ENCODE assay signal across 41 cellular contexts in the genomic region with DNA sequence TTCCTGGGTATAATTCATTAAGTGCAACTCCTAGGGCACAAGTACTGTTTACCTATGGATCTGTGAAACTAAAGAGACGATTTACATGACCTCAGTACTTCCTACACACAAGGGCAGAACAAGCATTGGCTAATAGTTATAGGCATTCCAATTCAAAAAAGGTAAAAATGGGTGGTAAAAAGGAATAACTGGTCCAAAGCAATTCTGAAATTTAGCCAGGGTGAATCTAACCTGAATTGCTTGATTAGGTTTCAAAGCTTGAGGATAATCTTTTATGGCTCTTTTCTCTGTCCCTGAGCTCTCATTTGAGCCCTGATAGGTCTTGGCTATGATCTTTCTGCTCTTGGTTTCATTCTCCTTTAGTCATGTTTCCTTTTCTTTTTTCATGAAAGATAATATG. TPM values are rescaled to one million over a fixed set of nuclear protein-coding genes. Genes with fewer than 3 reads are reported as not detected.
"Had no signal": no experiment of that assay in that cellular context is flagged by ENCODE, and none has a peak within 500 bp of the region (broad histone marks: within the 10 kb centered on the region; RNA-seq: fewer than 3 reads in every experiment).

No MANE protein-coding gene starts in this region.

- H3K9me3 Mint-ChIP-seq: activated naive CD4-positive, alpha-beta T cell treated with anti-CD3 and anti-CD28 coated beads, Interleukin-2, amount 10 ng/mL, durations not matched to agents 7 days and 5 days; activated naive CD4-positive, alpha-beta T cell treated with anti-CD3 and anti-CD28 coated beads, Interleukin-2, amount 50 U/mL, for 24 hours; activated naive CD4-positive, alpha-beta T cell treated with anti-CD3 and anti-CD28 coated beads, Interleukin-2, amount 50 U/mL, for 72 hours; activated naive CD8-positive, alpha-beta T cell treated with anti-CD3 and anti-CD28 coated beads for 36 hours; activated naive CD8-positive, alpha-beta T cell treated with anti-CD3 and anti-CD28 coated beads, Interleukin-2, amount 10 ng/mL, durations not matched to agents 7 days and 5 days; activated T-cell treated with anti-CD3 and anti-CD28 coated beads, Interleukin-2, amount 50 U/mL, for 72 hours; activated T-helper 1 cell treated with anti-CD3 and anti-CD28 coated beads, Interleukin-12 subunit alpha, Interleukin-12 subunit beta, Interleukin-2, Interleukin-4 antibody, amounts not matched to agents 30 ng/mL and 10 ng/mL and 1 ng/mL, durations not matched to agents 14 hours and 24 hours and 36 hours; activated T-helper 17 cell treated with anti-CD3 and anti-CD28 coated beads, Interleukin-2, amount 50 U/mL, for 72 hours; activated T-helper 2 cell treated with anti-CD3 and anti-CD28 coated beads, Interferon-gamma antibody, Interleukin-2, Interleukin-4, amounts not matched to agents 10 μg/mL and 5 μg/mL and 100 μg/mL, durations not matched to agents 14 hours and 24 hours and 36 hours had no signal

- H3K27ac Mint-ChIP-seq: activated naive CD4-positive, alpha-beta T cell treated with anti-CD3 and anti-CD28 coated beads for 36 hours; activated naive CD4-positive, alpha-beta T cell treated with anti-CD3 and anti-CD28 coated beads, Interleukin-2, amount 10 ng/mL, durations not matched to agents 7 days and 5 days; activated naive CD4-positive, alpha-beta T cell treated with anti-CD3 and anti-CD28 coated beads, Interleukin-2, amount 50 U/mL, for 24 hours; activated naive CD4-positive, alpha-beta T cell treated with anti-CD3 and anti-CD28 coated beads, Interleukin-2, amount 50 U/mL, for 72 hours; activated naive CD8-positive, alpha-beta T cell; activated naive CD8-positive, alpha-beta T cell treated with anti-CD3 and anti-CD28 coated beads for 36 hours; activated naive CD8-positive, alpha-beta T cell treated with anti-CD3 and anti-CD28 coated beads, Interleukin-2, amount 10 ng/mL, durations not matched to agents 7 days and 5 days; activated naive CD8-positive, alpha-beta T cell treated with anti-CD3 and anti-CD28 coated beads, Interleukin-2, amount 50 U/mL, for 24 hours; activated T-cell treated with anti-CD3 and anti-CD28 coated beads, Interleukin-2, amount 50 U/mL, for 72 hours; activated T-helper 1 cell treated with anti-CD3 and anti-CD28 coated beads, Interleukin-12 subunit alpha, Interleukin-12 subunit beta, Interleukin-2, Interleukin-4 antibody, amounts not matched to agents 30 ng/mL and 10 ng/mL and 1 ng/mL, durations not matched to agents 14 hours and 24 hours and 36 hours; activated T-helper 17 cell treated with anti-CD3 and anti-CD28 coated beads, Interleukin-2, amount 50 U/mL, for 72 hours; activated T-helper 2 cell treated with anti-CD3 and anti-CD28 coated beads, Interferon-gamma antibody, Interleukin-2, Interleukin-4, amounts not matched to agents 10 μg/mL and 5 μg/mL and 100 μg/mL, durations not matched to agents 14 hours and 24 hours and 36 hours; brain had no signal

- H3K4me3 ChIP-seq: adrenal gland, ascending aorta, body of pancreas, breast epithelium, cardiac muscle cell, colonic mucosa had no signal

- ATAC-seq: activated naive CD4-positive, alpha-beta T cell treated with anti-CD3 and anti-CD28 coated beads, Interleukin-2, amount 50 U/mL, for 72 hours; activated naive CD8-positive, alpha-beta T cell treated with anti-CD3 and anti-CD28 coated beads, Interleukin-2, amount 50 U/mL, for 24 hours; activated T-cell treated with anti-CD3 and anti-CD28 coated beads, Interleukin-2, amount 50 U/mL, for 72 hours; activated T-helper 17 cell treated with anti-CD3 and anti-CD28 coated beads, Interleukin-2, amount 50 U/mL, for 72 hours; body of pancreas had no signal

- DNase-seq: activated effector memory CD4-positive, alpha-beta T cell treated with anti-CD3 and anti-CD28 coated beads, Interleukin-2, amount 50 U/mL, for 16 hours; activated effector memory CD4-positive, alpha-beta T cell treated with Interleukin-2 at 50 U/mL for 16 hours; activated gamma-delta T cell; activated gamma-delta T cell treated with Interleukin-2 at 50 U/mL for 16 hours; activated naive CD4-positive, alpha-beta T cell; activated naive CD4-positive, alpha-beta T cell treated with anti-CD3 and anti-CD28 coated beads for 36 hours; activated naive CD4-positive, alpha-beta T cell treated with anti-CD3 and anti-CD28 coated beads, Interleukin-2, amount 10 ng/mL, durations not matched to agents 7 days and 5 days; activated naive CD4-positive, alpha-beta T cell treated with anti-CD3 and anti-CD28 coated beads, Interleukin-2, amount 50 U/mL, for 16 hours; activated naive CD4-positive, alpha-beta T cell treated with Interleukin-2 at 50 U/mL for 16 hours; activated naive CD8-positive, alpha-beta T cell treated with anti-CD3 and anti-CD28 coated beads for 36 hours; activated naive CD8-positive, alpha-beta T cell treated with anti-CD3 and anti-CD28 coated beads, Interleukin-2, amount 10 ng/mL, durations not matched to agents 7 days and 5 days; activated naive CD8-positive, alpha-beta T cell treated with anti-CD3 and anti-CD28 coated beads, Interleukin-2, amount 50 U/mL, for 24 hours; activated T-cell treated with anti-CD3 and anti-CD28 coated beads, Interleukin-2, amount 50 U/mL, for 48 hours; activated T-cell treated with anti-CD3 and anti-CD28 coated beads, Interleukin-2, amount 50 U/mL, for 72 hours; adrenal gland; amniotic stem cell; amygdala; anterior cingulate cortex; aorta; body of pancreas; brain microvascular endothelial cell; caudate nucleus; central memory CD4-positive, alpha-beta T cell; cerebellar nuclear complex; colonic mucosa had no signal

- H3K4me3 Mint-ChIP-seq: activated naive CD4-positive, alpha-beta T cell treated with anti-CD3 and anti-CD28 coated beads for 36 hours; activated naive CD4-positive, alpha-beta T cell treated with anti-CD3 and anti-CD28 coated beads, Interleukin-2, amount 10 ng/mL, durations not matched to agents 7 days and 5 days; activated naive CD4-positive, alpha-beta T cell treated with anti-CD3 and anti-CD28 coated beads, Interleukin-2, amount 50 U/mL, for 24 hours; activated naive CD8-positive, alpha-beta T cell; activated naive CD8-positive, alpha-beta T cell treated with anti-CD3 and anti-CD28 coated beads for 36 hours; activated naive CD8-positive, alpha-beta T cell treated with anti-CD3 and anti-CD28 coated beads, Interleukin-2, amount 10 ng/mL, durations not matched to agents 7 days and 5 days; activated naive CD8-positive, alpha-beta T cell treated with anti-CD3 and anti-CD28 coated beads, Interleukin-2, amount 50 U/mL, for 24 hours; activated T-cell treated with anti-CD3 and anti-CD28 coated beads, Interleukin-2, amount 50 U/mL, for 72 hours; activated T-helper 1 cell treated with anti-CD3 and anti-CD28 coated beads, Interleukin-12 subunit alpha, Interleukin-12 subunit beta, Interleukin-2, Interleukin-4 antibody, amounts not matched to agents 30 ng/mL and 10 ng/mL and 1 ng/mL, durations not matched to agents 14 hours and 24 hours and 36 hours; activated T-helper 17 cell treated with anti-CD3 and anti-CD28 coated beads, Interleukin-2, amount 50 U/mL, for 72 hours; brain; central memory CD8-positive, alpha-beta T cell had no signal

- H3K36me3 ChIP-seq: adrenal gland, ascending aorta, brain microvascular endothelial cell, breast epithelium, cardiac muscle cell, colonic mucosa had no signal

- H3K27me3 ChIP-seq: adrenal gland, ascending aorta, body of pancreas, brain microvascular endothelial cell, breast epithelium, cardiac muscle cell, colonic mucosa had no signal

- H3K36me3 Mint-ChIP-seq: activated naive CD4-positive, alpha-beta T cell treated with anti-CD3 and anti-CD28 coated beads, Interleukin-2, amount 10 ng/mL, durations not matched to agents 7 days and 5 days; activated naive CD4-positive, alpha-beta T cell treated with anti-CD3 and anti-CD28 coated beads, Interleukin-2, amount 50 U/mL, for 24 hours; activated naive CD4-positive, alpha-beta T cell treated with anti-CD3 and anti-CD28 coated beads, Interleukin-2, amount 50 U/mL, for 72 hours; activated naive CD8-positive, alpha-beta T cell; activated naive CD8-positive, alpha-beta T cell treated with anti-CD3 and anti-CD28 coated beads for 36 hours; activated naive CD8-positive, alpha-beta T cell treated with anti-CD3 and anti-CD28 coated beads, Interleukin-2, amount 10 ng/mL, durations not matched to agents 7 days and 5 days; brain had no signal

- FAIRE-seq: astrocyte, bronchial epithelial cell, colon had no signal

- H3K27me3 Mint-ChIP-seq: activated naive CD4-positive, alpha-beta T cell treated with anti-CD3 and anti-CD28 coated beads, Interleukin-2, amount 10 ng/mL, durations not matched to agents 7 days and 5 days; activated naive CD4-positive, alpha-beta T cell treated with anti-CD3 and anti-CD28 coated beads, Interleukin-2, amount 50 U/mL, for 24 hours; activated naive CD8-positive, alpha-beta T cell treated with anti-CD3 and anti-CD28 coated beads, Interleukin-2, amount 50 U/mL, for 24 hours; activated T-helper 17 cell treated with anti-CD3 and anti-CD28 coated beads, Interleukin-2, amount 50 U/mL, for 72 hours; central memory CD8-positive, alpha-beta T cell had no signal

- H3K4me1 ChIP-seq: adrenal gland, ascending aorta, body of pancreas, breast epithelium, colonic mucosa had no signal

- H3K27ac ChIP-seq: adrenal gland, ascending aorta, body of pancreas, brain microvascular endothelial cell, breast epithelium, cardiac muscle cell, colonic mucosa had no signal

- H3K9me3 ChIP-seq: adrenal gland, ascending aorta, colonic mucosa had no signal

- H3K4me1 Mint-ChIP-seq: activated naive CD4-positive, alpha-beta T cell treated with anti-CD3 and anti-CD28 coated beads, Interleukin-2, amount 10 ng/mL, durations not matched to agents 7 days and 5 days; activated naive CD4-positive, alpha-beta T cell treated with anti-CD3 and anti-CD28 coated beads, Interleukin-2, amount 50 U/mL, for 24 hours; activated naive CD8-positive, alpha-beta T cell treated with anti-CD3 and anti-CD28 coated beads for 36 hours; activated naive CD8-positive, alpha-beta T cell treated with anti-CD3 and anti-CD28 coated beads, Interleukin-2, amount 10 ng/mL, durations not matched to agents 7 days and 5 days; activated naive CD8-positive, alpha-beta T cell treated with anti-CD3 and anti-CD28 coated beads, Interleukin-2, amount 50 U/mL, for 24 hours; activated T-helper 17 cell treated with anti-CD3 and anti-CD28 coated beads, Interleukin-2, amount 50 U/mL, for 72 hours; central memory CD8-positive, alpha-beta T cell had no signal

RNA-seq across cellular contexts. Expression of gene CALCR, which starts 52.3 kb away (rescaled TPM):
- total RNA-seq: activated naive CD4-positive, alpha-beta T cell treated with anti-CD3 and anti-CD28 coated beads for 36 hours; activated naive CD4-positive, alpha-beta T cell treated with anti-CD3 and anti-CD28 coated beads, Interleukin-2, amount 50 U/mL, for 72 hours; activated naive CD8-positive, alpha-beta T cell treated with anti-CD3 and anti-CD28 coated beads for 36 hours; activated naive CD8-positive, alpha-beta T cell treated with anti-CD3 and anti-CD28 coated beads, Interleukin-2, amount 10 ng/mL, durations not matched to agents 7 days and 5 days; activated T-cell treated with anti-CD3 and anti-CD28 coated beads, Interleukin-2, amount 50 U/mL, for 72 hours; activated T-helper 1 cell treated with anti-CD3 and anti-CD28 coated beads, Interleukin-12 subunit alpha, Interleukin-12 subunit beta, Interleukin-2, Interleukin-4 antibody, amounts not matched to agents 30 ng/mL and 10 ng/mL and 1 ng/mL, durations not matched to agents 14 hours and 24 hours and 36 hours; activated T-helper 17 cell treated with anti-CD3 and anti-CD28 coated beads, Interleukin-2, amount 50 U/mL, for 72 hours; activated T-helper 2 cell treated with anti-CD3 and anti-CD28 coated beads, Interferon-gamma antibody, Interleukin-2, Interleukin-4, amounts not matched to agents 10 μg/mL and 5 μg/mL and 100 μg/mL, durations not matched to agents 14 hours and 24 hours and 36 hours; ascending aorta; body of pancreas; bronchial epithelial cell; cardiac muscle cell; cardiac septum; colonic mucosa had no signal
- polyA plus RNA-seq: adipose tissue, cardiac muscle cell had no signal
